In the genomic region with DNA sequence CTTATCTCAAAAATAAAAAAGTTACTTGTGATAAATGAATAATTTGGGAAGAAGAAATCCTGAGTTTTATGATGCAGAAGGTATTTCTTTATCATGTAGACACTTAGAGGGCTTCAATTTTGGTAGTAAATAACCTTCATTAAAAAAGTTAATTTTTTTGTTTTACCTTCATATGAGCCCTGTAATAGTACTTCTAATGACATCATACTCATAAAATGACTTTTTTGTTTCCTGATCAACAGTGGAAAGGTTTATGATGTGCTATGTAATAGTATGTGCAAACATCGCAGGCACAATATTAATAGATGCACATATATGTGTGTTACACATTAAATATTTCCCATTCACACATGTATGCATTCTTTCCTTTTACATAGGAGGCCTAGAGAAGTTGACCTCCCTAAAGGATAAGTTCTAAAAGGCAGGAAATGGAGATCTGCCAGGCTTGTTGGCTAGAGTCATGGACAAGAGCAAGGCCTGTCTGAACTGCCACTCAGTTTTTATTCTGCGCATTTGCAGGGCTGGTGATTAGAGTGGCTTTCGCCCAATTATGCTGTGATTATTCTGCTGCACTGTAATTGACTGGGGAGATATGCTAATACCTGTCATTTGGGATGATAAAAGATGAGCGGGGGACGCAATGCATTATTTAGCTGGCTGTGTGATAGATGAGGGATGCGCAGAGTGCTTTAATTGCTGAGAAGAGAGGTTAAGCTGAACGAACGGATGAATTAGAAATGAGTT, we compare ENCODE assay signal across 16 cellular contexts.
DNase-seq lines count a peak whose midpoint lies in the region; ATAC-seq and TF ChIP-seq lines count a peak whose summit lies in the region.
"Had no signal": no experiment of that assay in that cellular context is flagged by ENCODE, and none has a peak within 500 bp of the region (broad histone marks: within the 10 kb centered on the region; RNA-seq: fewer than 3 reads in every experiment).

No MANE protein-coding gene starts in this region.

- no peaks in the 10 kb centered on the region for H3K27me3 Mint-ChIP-seq in activated T-helper 1 cell treated with anti-CD3 and anti-CD28 coated beads, Interleukin-12 subunit alpha, Interleukin-12 subunit beta, Interleukin-2, Interleukin-4 antibody, amounts not matched to agents 30 ng/mL and 10 ng/mL and 1 ng/mL, durations not matched to agents 14 hours and 24 hours and 36 hours (ENCODE audit: insufficient read depth)
- no peaks in the 10 kb centered on the region for H3K27me3 Mint-ChIP-seq in T-cell

- DNase-seq in Ammon's horn (ENCODE audit: low spot score) (peak; percentile 48), Karpas-422 (no peak), SK-N-DZ (ENCODE audit: low spot score) (peak; percentile 29), left ventricle myocardium inferior (no peak), DMS79 (lab: John Stamatoyannopoulos, UW) (no peak), KG1 (lab: John Stamatoyannopoulos, UW) (no peak), T-cell (no peak)
- DNase-seq in activated T-helper 1 cell treated with anti-CD3 and anti-CD28 coated beads, Interleukin-12 subunit alpha, Interleukin-12 subunit beta, Interleukin-2, Interleukin-4 antibody, amounts not matched to agents 30 ng/mL and 10 ng/mL and 1 ng/mL, durations not matched to agents 14 hours and 24 hours and 36 hours (ENCODE audit: low spot score): no peak
- DNase-seq: activated CD8-positive, alpha-beta memory T cell treated with anti-CD3 and anti-CD28 coated beads, Interleukin-2, amount 50 U/mL, for 48 hours; anterior cingulate cortex; effector CD4-positive, alpha-beta T cell; HFFc6; stimulated activated CD4-positive, alpha-beta T cell treated with anti-CD3 and anti-CD28 coated beads, Interleukin-15, amount 100 ng/mL, for 24 hours; uterus had no signal

- H3K9me3 Mint-ChIP-seq in activated T-helper 1 cell treated with anti-CD3 and anti-CD28 coated beads, Interleukin-12 subunit alpha, Interleukin-12 subunit beta, Interleukin-2, Interleukin-4 antibody, amounts not matched to agents 30 ng/mL and 10 ng/mL and 1 ng/mL, durations not matched to agents 14 hours and 24 hours and 36 hours: no peaks in the 10 kb centered on the region
- H3K9me3 Mint-ChIP-seq in T-cell: no peaks in the 10 kb centered on the region
- H3K9me3 Mint-ChIP-seq: HFFc6 had no signal

- no peak overlapping the region for H2AFZ ChIP-seq in Karpas-422 (ENCODE audit: low read length)

- peaks cover 25% of the 10 kb centered on the region for H3K4me1 Mint-ChIP-seq in activated T-helper 1 cell treated with anti-CD3 and anti-CD28 coated beads, Interleukin-12 subunit alpha, Interleukin-12 subunit beta, Interleukin-2, Interleukin-4 antibody, amounts not matched to agents 30 ng/mL and 10 ng/mL and 1 ng/mL, durations not matched to agents 14 hours and 24 hours and 36 hours (ENCODE audit: low read depth)
- peaks cover 33 to 39% (median 34%) of the 10 kb centered on the region in 3 donors for H3K4me1 Mint-ChIP-seq in T-cell

- H3K9me3 ChIP-seq in Karpas-422 (ENCODE audit: low read length) (no peaks in the 10 kb centered on the region), left ventricle myocardium inferior (replicated peaks) (peaks cover 6% of the 10 kb centered on the region)
- H3K9me3 ChIP-seq: uterus had no signal

- H3K4me2 ChIP-seq in Karpas-422 (ENCODE audit: low read depth, low read length, poor library complexity, severe bottlenecking): peak overlapping the region; percentile 43
- H3K4me2 ChIP-seq: KMS-11 had no signal

- intact Hi-C loops in left ventricle myocardium inferior (cut with micrococcal nuclease): no loop called here
- intact Hi-C loops in activated T-helper 1 cell treated with anti-CD3 and anti-CD28 coated beads, Interleukin-12 subunit alpha, Interleukin-12 subunit beta, Interleukin-2, Interleukin-4 antibody, amounts not matched to agents 30 ng/mL and 10 ng/mL and 1 ng/mL, durations not matched to agents 14 hours and 24 hours and 36 hours (cut with micrococcal nuclease): loop anchor here (10.0 kb wide), 1 partner anchor 714 kb away; no protein-coding TSS in a partner anchor

- POLR2A ChIA-PET in T-cell (lab: Charles Lee): interaction anchor here in 1 of 2 donors (0.5 kb wide), 1 partner anchor 137 kb away, joined by 4 read pairs; no protein-coding TSS in a partner anchor

- no peaks in the 10 kb centered on the region for H4K20me1 ChIP-seq in Karpas-422 (ENCODE audit: insufficient read depth, low read depth, low read length)

- H3K27ac Mint-ChIP-seq in activated T-helper 1 cell treated with anti-CD3 and anti-CD28 coated beads, Interleukin-12 subunit alpha, Interleukin-12 subunit beta, Interleukin-2, Interleukin-4 antibody, amounts not matched to agents 30 ng/mL and 10 ng/mL and 1 ng/mL, durations not matched to agents 14 hours and 24 hours and 36 hours: no peak overlapping the region
- no peak overlapping the region for H3K27ac Mint-ChIP-seq in T-cell
- H3K27ac Mint-ChIP-seq: HFFc6 had no signal

- peaks cover 4% of the 10 kb centered on the region for H3K36me3 Mint-ChIP-seq in activated T-helper 1 cell treated with anti-CD3 and anti-CD28 coated beads, Interleukin-12 subunit alpha, Interleukin-12 subunit beta, Interleukin-2, Interleukin-4 antibody, amounts not matched to agents 30 ng/mL and 10 ng/mL and 1 ng/mL, durations not matched to agents 14 hours and 24 hours and 36 hours (ENCODE audit: low read depth)
- peaks cover 7% of the 10 kb centered on the region for H3K36me3 Mint-ChIP-seq in T-cell

- H3K36me3 ChIP-seq in Karpas-422 (ENCODE audit: insufficient read depth, low read length) (no peaks in the 10 kb centered on the region), left ventricle myocardium inferior (peaks cover 1% of the 10 kb centered on the region)
- H3K36me3 ChIP-seq: uterus had no signal

- TF ChIP-seq CTCF in left ventricle myocardium inferior (IDR thresholded peaks at IDR 0.05; ENCODE audit: borderline replicate concordance): no peak

- H3K9ac ChIP-seq in Karpas-422 (ENCODE audit: low read length): no peak overlapping the region
- H3K9ac ChIP-seq: KMS-11 had no signal

- H3K27ac ChIP-seq in Karpas-422 (ENCODE audit: low read length) (peak overlapping the region; percentile 77), left ventricle myocardium inferior (replicated peaks) (peak overlapping the region; percentile 17)
- H3K27ac ChIP-seq: KMS-11, RWPE1, uterus had no signal

- H3K4me1 ChIP-seq in Karpas-422 (ENCODE audit: low read length) (peaks cover 74% of the 10 kb centered on the region), left ventricle myocardium inferior (peaks cover 55% of the 10 kb centered on the region)

- H3K79me2 ChIP-seq in Karpas-422 (ENCODE audit: low read length): peaks cover 96% of the 10 kb centered on the region

- CTCF ChIA-PET in T-cell (lab: Charles Lee): interaction anchor here in 1 of 2 donors (0.5 kb wide), 1 partner anchor 1880 kb away, joined by 3 read pairs; no protein-coding TSS in a partner anchor

- H3K27me3 ChIP-seq in Karpas-422 (ENCODE audit: low read length) (no peaks in the 10 kb centered on the region), left ventricle myocardium inferior (ENCODE audit: low read depth) (no peaks in the 10 kb centered on the region)
- H3K27me3 ChIP-seq: uterus had no signal

- no peak overlapping the region for H3K4me3 ChIP-seq in Karpas-422 (ENCODE audit: low read length)
- H3K4me3 ChIP-seq in left ventricle myocardium inferior: no peak overlapping the region
- H3K4me3 ChIP-seq: uterus had no signal

- no peaks in the 10 kb centered on the region for H3K9me2 ChIP-seq in Karpas-422 (replicated peaks; ENCODE audit: insufficient read depth, low read length)

- ATAC-seq in T-cell (replicated peaks in 1 of 4): no peak

- H3K4me3 Mint-ChIP-seq in activated T-helper 1 cell treated with anti-CD3 and anti-CD28 coated beads, Interleukin-12 subunit alpha, Interleukin-12 subunit beta, Interleukin-2, Interleukin-4 antibody, amounts not matched to agents 30 ng/mL and 10 ng/mL and 1 ng/mL, durations not matched to agents 14 hours and 24 hours and 36 hours: no peak overlapping the region
- no peak overlapping the region for H3K4me3 Mint-ChIP-seq in T-cell
- H3K4me3 Mint-ChIP-seq: HFFc6 had no signal

Comparison
In these comparisons a context has a peak if more than half of its experiments do, and no peak if none do; other contexts are left out.
1. DNase-seq: peak in Ammon's horn (single experiment) and SK-N-DZ (single experiment); none in Karpas-422 (single experiment), left ventricle myocardium inferior (single experiment), activated T-helper 1 cell treated with anti-CD3 and anti-CD28 coated beads, Interleukin-12 subunit alpha, Interleukin-12 subunit beta, Interleukin-2, Interleukin-4 antibody, amounts not matched to agents 30 ng/mL and 10 ng/mL and 1 ng/mL, durations not matched to agents 14 hours and 24 hours and 36 hours (single experiment), DMS79 (single experiment), KG1 (single experiment) and T-cell (0 of 34).